In the genomic region with DNA sequence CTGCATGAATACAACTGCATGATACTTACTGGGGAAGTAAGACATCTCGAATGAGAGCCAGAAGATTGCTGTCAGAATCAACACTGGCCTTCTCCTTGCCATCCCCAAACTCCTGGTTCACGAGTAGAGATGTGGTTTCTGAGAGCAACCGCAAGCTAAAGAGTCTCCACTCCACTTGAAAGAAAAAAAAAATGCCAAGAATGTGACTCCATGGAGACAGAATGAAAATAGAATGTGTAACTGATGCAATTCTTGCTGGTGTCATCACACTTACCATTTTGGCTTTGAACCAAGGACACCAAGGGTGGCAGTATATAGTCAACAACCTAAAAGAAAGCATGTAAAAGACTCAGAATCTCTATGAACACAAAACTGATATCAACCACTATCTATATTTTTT, we compare ENCODE assay signal across 10 cellular contexts.
DNase-seq lines count a peak whose midpoint lies in the region; ATAC-seq and TF ChIP-seq lines count a peak whose summit lies in the region.
"Had no signal": no experiment of that assay in that cellular context is flagged by ENCODE, and none has a peak within 500 bp of the region (broad histone marks: within the 10 kb centered on the region; RNA-seq: fewer than 3 reads in every experiment).

No MANE protein-coding gene starts in this region.

- no peak overlapping the region for H3K4me3 ChIP-seq in left ventricle myocardium inferior

- peaks cover 53% of the 10 kb centered on the region for H3K36me3 Mint-ChIP-seq in CD4-positive, alpha-beta T cell (ENCODE audit: low read depth)

- intact Hi-C loops in Right ventricle myocardium superior (cut with DNase I), result no loop called here
- intact Hi-C loops in left ventricle myocardium inferior (cut with micrococcal nuclease), result no loop called here
- intact Hi-C loops in CD4-positive, alpha-beta T cell (cut with DNase I, micrococcal nuclease), result no loop called here

- CTCF ChIA-PET in CD4-positive, alpha-beta T cell (lab: Charles Lee), result no interaction called here

- H3K4me1 Mint-ChIP-seq in CD4-positive, alpha-beta T cell (ENCODE audit: low read depth), result no peaks in the 10 kb centered on the region

- TF ChIP-seq CTCF in left ventricle myocardium inferior (IDR thresholded peaks at IDR 0.05; ENCODE audit: borderline replicate concordance), result no peak
- no peak for TF ChIP-seq CTCF in CD4-positive, alpha-beta T cell (IDR thresholded peaks at IDR 0.05)

- H3K36me3 ChIP-seq in left ventricle myocardium inferior, result no peaks in the 10 kb centered on the region

- H3K27me3 Mint-ChIP-seq in CD4-positive, alpha-beta T cell, result no peaks in the 10 kb centered on the region

- H3K4me3 Mint-ChIP-seq in CD4-positive, alpha-beta T cell, result no peak overlapping the region

- peaks cover 12% of the 10 kb centered on the region for H3K4me1 ChIP-seq in left ventricle myocardium inferior

- ATAC-seq in Right ventricle myocardium superior (ENCODE audit: poor library complexity) (peak; percentile 83), GM21529 (IDR thresholded peaks at IDR 0.05; ENCODE audit: unreplicated experiment) (no peak)
- no peak for ATAC-seq in CD4-positive, alpha-beta T cell (ENCODE audit: poor library complexity)
- ATAC-seq: activated CD4-positive, CD25-positive, alpha-beta regulatory T cell treated with anti-CD3 and anti-CD28 coated beads, Interleukin-2, amount 50 U/mL, for 24 hours had no signal

- POLR2A ChIA-PET in CD4-positive, alpha-beta T cell (lab: Charles Lee), result no interaction called here

- H3K27ac ChIP-seq in left ventricle myocardium inferior (replicated peaks), result no peak overlapping the region
- H3K27ac ChIP-seq in CD4-positive, alpha-beta T cell (ENCODE audit: low read depth, low read length), result no peak overlapping the region
- H3K27ac ChIP-seq: C4-2B had no signal

- DNase-seq in Right ventricle myocardium superior, result no peak
- DNase-seq in left ventricle myocardium inferior, result no peak
- DNase-seq in SW480 (ENCODE audit: low spot score), result peak; percentile 89
- peak; percentile 55 for DNase-seq in hepatic stellate cell (ENCODE audit: low spot score)
- no peak for DNase-seq in NCI-H524 (lab: John Stamatoyannopoulos, UW)
- DNase-seq in CD4-positive, alpha-beta T cell, result no peak
- DNase-seq in HuH-7 (ENCODE audit: low spot score), result no peak

- H3K27me3 ChIP-seq in left ventricle myocardium inferior (ENCODE audit: low read depth), result no peaks in the 10 kb centered on the region
- H3K27me3 ChIP-seq in CD4-positive, alpha-beta T cell (ENCODE audit: control insufficient read depth, insufficient read depth, low read length), result no peaks in the 10 kb centered on the region

- no peaks in the 10 kb centered on the region for H3K9me3 Mint-ChIP-seq in CD4-positive, alpha-beta T cell

- no peaks in the 10 kb centered on the region for H3K9me3 ChIP-seq in left ventricle myocardium inferior (replicated peaks)
- no peaks in the 10 kb centered on the region for H3K9me3 ChIP-seq in CD4-positive, alpha-beta T cell (ENCODE audit: control insufficient read depth, low read length)

- no peak overlapping the region for H3K27ac Mint-ChIP-seq in CD4-positive, alpha-beta T cell

Comparison
In these comparisons a context has a peak if more than half of its experiments do, and no peak if none do; other contexts are left out.
1. DNase-seq: peak in SW480 (single experiment) and hepatic stellate cell (single experiment); none in Right ventricle myocardium superior (single experiment), left ventricle myocardium inferior (single experiment), NCI-H524 (0 of 2), CD4-positive, alpha-beta T cell (0 of 10) and HuH-7 (single experiment).